Comparison of ENCODE assay signal across 10 cellular contexts in genomic region chr11:60756307-60757032, GRCh38. TPM values are rescaled to one million over a fixed set of nuclear protein-coding genes. Genes with fewer than 3 reads are reported as not detected.
A peak's percentile ranks its signal among the peaks of the same experiment; 100 is the strongest.
DNase-seq lines count a peak whose midpoint lies in the region; ATAC-seq and TF ChIP-seq lines count a peak whose summit lies in the region.
"Had no signal": no experiment of that assay in that cellular context is flagged by ENCODE, and none has a peak within 500 bp of the region (broad histone marks: within the 10 kb centered on the region; RNA-seq: fewer than 3 reads in every experiment).

Gene MS4A15, plus strand, starts transcription at chr11:60756867. Its CDS starts 6,867 bp downstream, at chr11:60763734.

- TF ChIP-seq CTCF in GM12873 (IDR thresholded peaks at IDR 0.05; ENCODE audit: insufficient read depth, low read depth, low read length, missing control alignments) (peak; percentile 62), MCF 10A (IDR thresholded peaks at IDR 0.05; ENCODE audit: unreplicated experiment) (peak; percentile 36), nephron progenitor cell (IDR thresholded peaks at IDR 0.05) (peak; percentile 48), omental fat pad (IDR thresholded peaks at IDR 0.05) (no peak)

- ATAC-seq in HG02623 (IDR thresholded peaks at IDR 0.05; ENCODE audit: unreplicated experiment), result no peak
- no peak for ATAC-seq in omental fat pad (ENCODE audit: low FRiP score)

- no TSS peak for BruUV-seq in MCF 10A (replicated peaks; lab: Mats Ljungman, UMichigan)

- H3K27ac Mint-ChIP-seq in MCF 10A (ENCODE audit: low read depth, unreplicated experiment) (no peak within 1 kb of the TSS), nephron progenitor cell (no peak within 1 kb of the TSS)
- H3K27ac Mint-ChIP-seq: activated naive CD8-positive, alpha-beta T cell treated with anti-CD3 and anti-CD28 coated beads, Interleukin-2, amount 10 ng/mL, durations not matched to agents 7 days and 5 days had no signal

- CTCF ChIA-PET in MCF 10A (lab: Yijun Ruan, JAX), result interaction anchor here (0.5 to 1.6 kb wide), 9 partner anchors 8 to 1231 kb away, joined by 3 to 6 read pairs (median 3); no protein-coding TSS in a partner anchor

- POLR2A ChIA-PET in MCF 10A (lab: Yijun Ruan, JAX), result no interaction called here

- H3K36me3 Mint-ChIP-seq in MCF 10A (ENCODE audit: insufficient read depth, unreplicated experiment) (no peaks in the 10 kb centered on the region), nephron progenitor cell (ENCODE audit: low read depth) (no peaks in the 10 kb centered on the region)
- H3K36me3 Mint-ChIP-seq: activated naive CD8-positive, alpha-beta T cell treated with anti-CD3 and anti-CD28 coated beads, Interleukin-2, amount 10 ng/mL, durations not matched to agents 7 days and 5 days had no signal

- DNase-seq in M059J (ENCODE audit: low read depth), result peak; percentile 38
- DNase-seq in MCF 10A (ENCODE audit: unreplicated experiment), result peak; percentile 52
- DNase-seq in nephron progenitor cell, result no peak
- DNase-seq in stimulated activated CD4-positive, alpha-beta T cell treated with anti-CD3 and anti-CD28 coated beads, Interleukin-4, amount 100 ng/mL, for 4 hours, result no peak
- DNase-seq in dedifferentiated amniotic fluid mesenchymal stem cell (ENCODE audit: extremely low spot score), result no peak
- no peak for DNase-seq in omental fat pad (ENCODE audit: low spot score)
- DNase-seq: activated naive CD8-positive, alpha-beta T cell treated with anti-CD3 and anti-CD28 coated beads, Interleukin-2, amount 10 ng/mL, durations not matched to agents 7 days and 5 days had no signal

- H3K27me3 Mint-ChIP-seq in MCF 10A (ENCODE audit: insufficient read depth, unreplicated experiment) (peaks cover 53% of the 10 kb centered on the region), nephron progenitor cell (ENCODE audit: low read depth, poor library complexity) (peaks cover 35% of the 10 kb centered on the region)

- intact Hi-C loops in MCF 10A (cut with micrococcal nuclease), result loop anchor here (1.0 to 2.0 kb wide), 2 partner anchors 394 to 491 kb away; no protein-coding TSS in a partner anchor

- no peaks in the 10 kb centered on the region for H3K4me1 Mint-ChIP-seq in MCF 10A (ENCODE audit: insufficient read depth, unreplicated experiment)
- no peaks in the 10 kb centered on the region for H3K4me1 Mint-ChIP-seq in nephron progenitor cell
- H3K4me1 Mint-ChIP-seq: activated naive CD8-positive, alpha-beta T cell treated with anti-CD3 and anti-CD28 coated beads, Interleukin-2, amount 10 ng/mL, durations not matched to agents 7 days and 5 days had no signal

- H3K9me3 Mint-ChIP-seq in MCF 10A (ENCODE audit: unreplicated experiment), result no peaks in the 10 kb centered on the region
- peaks cover 9% of the 10 kb centered on the region for H3K9me3 Mint-ChIP-seq in nephron progenitor cell
- H3K9me3 Mint-ChIP-seq: activated naive CD8-positive, alpha-beta T cell treated with anti-CD3 and anti-CD28 coated beads, Interleukin-2, amount 10 ng/mL, durations not matched to agents 7 days and 5 days had no signal

- H3K4me3 Mint-ChIP-seq in MCF 10A (ENCODE audit: unreplicated experiment), result no peak within 1 kb of the TSS
- no peak within 1 kb of the TSS for H3K4me3 Mint-ChIP-seq in nephron progenitor cell
- H3K4me3 Mint-ChIP-seq: activated naive CD8-positive, alpha-beta T cell treated with anti-CD3 and anti-CD28 coated beads, Interleukin-2, amount 10 ng/mL, durations not matched to agents 7 days and 5 days had no signal

RNA-seq across cellular contexts. Expression of gene MS4A15, which starts in this region (rescaled TPM):
- not detected in 2 replicates for total RNA-seq in M059J (2014; rRNA removed; shearing (Covaris generic))
- not detected in 2 replicates for total RNA-seq in MCF 10A (2022)
- total RNA-seq in omental fat pad, result not detected
- total RNA-seq: activated naive CD8-positive, alpha-beta T cell treated with anti-CD3 and anti-CD28 coated beads, Interleukin-2, amount 10 ng/mL, durations not matched to agents 7 days and 5 days; skeletal muscle tissue had no signal

Comparison
In these comparisons a context has a peak if more than half of its experiments do, and no peak if none do; other contexts are left out.
1. Peak in DNase-seq in M059J; RNA of the gene not detected or under 1 TPM.
2. Peak in DNase-seq in MCF 10A; RNA of the gene not detected or under 1 TPM.
3. CTCF ChIP-seq: peak in GM12873 (single experiment), MCF 10A (single experiment) and nephron progenitor cell (single experiment); none in omental fat pad (0 of 3).